12 cellular contexts compared by ENCODE assay signal in the genomic region with DNA sequence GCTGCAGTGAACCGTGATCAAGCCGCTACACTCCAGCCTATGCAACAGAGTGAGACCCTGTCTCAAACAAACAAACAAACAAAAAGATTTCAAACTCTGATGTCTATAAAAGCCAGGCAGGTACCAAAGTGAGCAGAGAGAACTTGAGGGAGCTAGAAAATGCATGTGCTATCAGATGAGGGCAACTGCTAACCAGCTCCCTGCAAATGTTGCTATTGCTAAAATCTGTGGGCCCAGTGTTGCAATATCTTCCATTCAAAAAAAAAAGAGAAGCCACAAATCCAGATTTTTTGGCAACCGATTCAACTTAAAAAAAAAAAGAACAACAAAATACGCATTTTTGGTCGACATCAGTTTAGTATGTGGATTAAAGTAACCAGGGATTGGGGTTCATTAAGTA. TPM values are rescaled to one million over a fixed set of nuclear protein-coding genes. Genes with fewer than 3 reads are reported as not detected.
DNase-seq lines count a peak whose midpoint lies in the region; ATAC-seq, FAIRE-seq and TF ChIP-seq lines count a peak whose summit lies in the region.
"Had no signal": no experiment of that assay in that cellular context is flagged by ENCODE, and none has a peak within 500 bp of the region (broad histone marks: within the 10 kb centered on the region; RNA-seq: fewer than 3 reads in every experiment).

No MANE protein-coding gene starts in this region.

- H3K9me3 ChIP-seq in vagina, result no peaks in the 10 kb centered on the region
- H3K9me3 ChIP-seq: heart right ventricle had no signal

- intact Hi-C loops in vagina (cut with DNase I), result loop anchor here (5.0 kb wide), 1 partner anchor 201 kb away; no protein-coding TSS in a partner anchor

- TF ChIP-seq CTCF in NB4 (IDR thresholded peaks at IDR 0.05; ENCODE audit: low read depth, low read length), result no peak
- no peak for TF ChIP-seq CTCF in cardiac fibroblast (IDR thresholded peaks at IDR 0.05; ENCODE audit: low read depth, low read length)
- no peak for TF ChIP-seq CTCF in vagina (IDR thresholded peaks at IDR 0.05)

- peak overlapping the region; percentile 42 for H3K4me3 ChIP-seq in NB4 (ENCODE audit: low read depth, low read length)
- H3K4me3 ChIP-seq in cardiac fibroblast (replicated peaks in 1 of 2; ENCODE audit: low read depth in 2 of 2, low read length in 2 of 2), result no peak overlapping the region
- no peak overlapping the region for H3K4me3 ChIP-seq in vagina

- H3K36me3 ChIP-seq in vagina, result peaks cover 0 to 6% of the 10 kb centered on the region in 2 donors

- TF ChIP-seq POLR2A in NB4 (IDR thresholded peaks at IDR 0.05; ENCODE audit: extremely low read depth, insufficient read length) (no peak), vagina (IDR thresholded peaks at IDR 0.05) (no peak)

- FAIRE-seq in GM19239 (lab: Jason Lieb, UNC), result no peak

- peak overlapping the region; percentile 24 for H3K4me3 Mint-ChIP-seq in activated T-cell treated with anti-CD3 and anti-CD28 coated beads, Interleukin-2, amount 50 U/mL, for 4 hours
- peak overlapping the region; percentile 81 for H3K4me3 Mint-ChIP-seq in stimulated activated memory B cell treated with anti-CD40 and anti-IgM and Interleukin-4, amounts not matched to agents 10 μg/mL and 1 μg/mL and 100 μg/mL, for 72 hours
- H3K4me3 Mint-ChIP-seq: dendritic cell treated with granulocyte-macrophage colony-stimulating factor and Interleukin-4, amounts not matched to agents 40 ng/mL and 50 ng/mL, for 4 days had no signal

- no peaks in the 10 kb centered on the region for H3K27me3 Mint-ChIP-seq in activated T-cell treated with anti-CD3 and anti-CD28 coated beads, Interleukin-2, amount 50 U/mL, for 4 hours (ENCODE audit: low read depth)
- H3K27me3 Mint-ChIP-seq in stimulated activated memory B cell treated with anti-CD40 and anti-IgM and Interleukin-4, amounts not matched to agents 10 μg/mL and 1 μg/mL and 100 μg/mL, for 72 hours, result no peaks in the 10 kb centered on the region
- H3K27me3 Mint-ChIP-seq: dendritic cell treated with granulocyte-macrophage colony-stimulating factor and Interleukin-4, amounts not matched to agents 40 ng/mL and 50 ng/mL, for 4 days had no signal

- no peak for DNase-seq in activated T-cell treated with anti-CD3 and anti-CD28 coated beads, Interleukin-2, amount 50 U/mL, for 4 hours
- DNase-seq in activated T-cell treated with anti-CD3 and anti-CD28 coated beads, Interleukin-2, amount 50 U/mL, for 48 hours, result no peak
- DNase-seq in NB4 (ENCODE audit: low read depth) (peak; percentile 67), cardiac fibroblast (ENCODE audit: low read depth in 2 of 2) (peak; percentile 43 to 46), GM19239 (ENCODE audit: insufficient read length, low spot score) (no peak), NCI-H446 treated with DMSO at 0.1 percent for 48 hours (lab: John Stamatoyannopoulos, UW) (no peak), vagina (ENCODE audit: extremely low spot score in 2 of 2) (no peak)
- DNase-seq: heart right ventricle, MM.1S, NCI-H526 treated with DMSO at 0.1 percent for 48 hours had no signal

- H3K36me3 Mint-ChIP-seq in activated T-cell treated with anti-CD3 and anti-CD28 coated beads, Interleukin-2, amount 50 U/mL, for 4 hours (ENCODE audit: insufficient read depth), result peaks cover 17% of the 10 kb centered on the region
- H3K36me3 Mint-ChIP-seq in stimulated activated memory B cell treated with anti-CD40 and anti-IgM and Interleukin-4, amounts not matched to agents 10 μg/mL and 1 μg/mL and 100 μg/mL, for 72 hours, result peaks cover 27% of the 10 kb centered on the region

- H3K4me1 ChIP-seq in vagina, result peaks cover 91% of the 10 kb centered on the region

- peak overlapping the region; percentile 81 for H3K27ac Mint-ChIP-seq in stimulated activated memory B cell treated with anti-CD40 and anti-IgM and Interleukin-4, amounts not matched to agents 10 μg/mL and 1 μg/mL and 100 μg/mL, for 72 hours
- H3K27ac Mint-ChIP-seq: dendritic cell treated with granulocyte-macrophage colony-stimulating factor and Interleukin-4, amounts not matched to agents 40 ng/mL and 50 ng/mL, for 4 days had no signal

- no peaks in the 10 kb centered on the region for H3K27me3 ChIP-seq in vagina
- H3K27me3 ChIP-seq: heart right ventricle had no signal

- H3K4me1 Mint-ChIP-seq in activated T-cell treated with anti-CD3 and anti-CD28 coated beads, Interleukin-2, amount 50 U/mL, for 4 hours (ENCODE audit: low read depth), result peaks cover 80% of the 10 kb centered on the region
- H3K4me1 Mint-ChIP-seq in stimulated activated memory B cell treated with anti-CD40 and anti-IgM and Interleukin-4, amounts not matched to agents 10 μg/mL and 1 μg/mL and 100 μg/mL, for 72 hours, result peaks cover 80% of the 10 kb centered on the region

- H3K27ac ChIP-seq in vagina, result no peak overlapping the region

- H3K9me3 Mint-ChIP-seq in activated T-cell treated with anti-CD3 and anti-CD28 coated beads, Interleukin-2, amount 50 U/mL, for 4 hours, result no peaks in the 10 kb centered on the region
- no peaks in the 10 kb centered on the region for H3K9me3 Mint-ChIP-seq in stimulated activated memory B cell treated with anti-CD40 and anti-IgM and Interleukin-4, amounts not matched to agents 10 μg/mL and 1 μg/mL and 100 μg/mL, for 72 hours
- H3K9me3 Mint-ChIP-seq: dendritic cell treated with granulocyte-macrophage colony-stimulating factor and Interleukin-4, amounts not matched to agents 40 ng/mL and 50 ng/mL, for 4 days had no signal

- ATAC-seq in activated T-cell treated with anti-CD3 and anti-CD28 coated beads, Interleukin-2, amount 50 U/mL, for 4 hours, result no peak
- ATAC-seq in stimulated activated memory B cell treated with anti-CD40 and anti-IgM and Interleukin-4, amounts not matched to agents 10 μg/mL and 1 μg/mL and 100 μg/mL, for 72 hours, result no peak
- ATAC-seq: heart right ventricle had no signal

RNA-seq across cellular contexts. Expression of gene UBE2D2, which starts 5.5 kb away (rescaled TPM):
- total RNA-seq in activated T-cell treated with anti-CD3 and anti-CD28 coated beads, Interleukin-2, amount 50 U/mL, for 4 hours, result 100 to 1,000 TPM; 197 to 223 (median 214) TPM
- total RNA-seq in vagina, result 57.5 TPM

Comparison
In these comparisons a context has a peak if more than half of its experiments do, and no peak if none do; other contexts are left out.
1. DNase-seq: peak in NB4 (single experiment) and cardiac fibroblast (2 of 2); none in activated T-cell treated with anti-CD3 and anti-CD28 coated beads, Interleukin-2, amount 50 U/mL, for 4 hours (single experiment), activated T-cell treated with anti-CD3 and anti-CD28 coated beads, Interleukin-2, amount 50 U/mL, for 48 hours (0 of 2), GM19239 (single experiment), NCI-H446 treated with DMSO at 0.1 percent for 48 hours (single experiment) and vagina (0 of 2).